ENCODE assay signal across 1 cellular context in genomic region chr4:129138762-129139496, GRCh38.
TF ChIP-seq lines count a peak whose summit lies in the region.

No MANE protein-coding gene starts in this region.

TF ChIP-seq in WTC11, 78 proteins besides CTCF, POLR2A, EP300 and RAD21 (continued from another document):
- TF ChIP-seq, protein P1, sequence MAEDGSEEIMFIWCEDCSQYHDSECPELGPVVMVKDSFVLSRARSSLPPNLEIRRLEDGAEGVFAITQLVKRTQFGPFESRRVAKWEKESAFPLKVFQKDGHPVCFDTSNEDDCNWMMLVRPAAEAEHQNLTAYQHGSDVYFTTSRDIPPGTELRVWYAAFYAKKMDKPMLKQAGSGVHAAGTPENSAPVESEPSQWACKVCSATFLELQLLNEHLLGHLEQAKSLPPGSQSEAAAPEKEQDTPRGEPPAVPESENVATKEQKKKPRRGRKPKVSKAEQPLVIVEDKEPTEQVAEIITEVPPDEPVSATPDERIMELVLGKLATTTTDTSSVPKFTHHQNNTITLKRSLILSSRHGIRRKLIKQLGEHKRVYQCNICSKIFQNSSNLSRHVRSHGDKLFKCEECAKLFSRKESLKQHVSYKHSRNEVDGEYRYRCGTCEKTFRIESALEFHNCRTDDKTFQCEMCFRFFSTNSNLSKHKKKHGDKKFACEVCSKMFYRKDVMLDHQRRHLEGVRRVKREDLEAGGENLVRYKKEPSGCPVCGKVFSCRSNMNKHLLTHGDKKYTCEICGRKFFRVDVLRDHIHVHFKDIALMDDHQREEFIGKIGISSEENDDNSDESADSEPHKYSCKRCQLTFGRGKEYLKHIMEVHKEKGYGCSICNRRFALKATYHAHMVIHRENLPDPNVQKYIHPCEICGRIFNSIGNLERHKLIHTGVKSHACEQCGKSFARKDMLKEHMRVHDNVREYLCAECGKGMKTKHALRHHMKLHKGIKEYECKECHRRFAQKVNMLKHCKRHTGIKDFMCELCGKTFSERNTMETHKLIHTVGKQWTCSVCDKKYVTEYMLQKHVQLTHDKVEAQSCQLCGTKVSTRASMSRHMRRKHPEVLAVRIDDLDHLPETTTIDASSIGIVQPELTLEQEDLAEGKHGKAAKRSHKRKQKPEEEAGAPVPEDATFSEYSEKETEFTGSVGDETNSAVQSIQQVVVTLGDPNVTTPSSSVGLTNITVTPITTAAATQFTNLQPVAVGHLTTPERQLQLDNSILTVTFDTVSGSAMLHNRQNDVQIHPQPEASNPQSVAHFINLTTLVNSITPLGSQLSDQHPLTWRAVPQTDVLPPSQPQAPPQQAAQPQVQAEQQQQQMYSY (CRISPR knock-in tag; IDR thresholded peaks at IDR 0.05): no peak
- TF ChIP-seq SOX15 (CRISPR knock-in tag; IDR thresholded peaks at IDR 0.05) (no peak), RORB (CRISPR knock-in tag; IDR thresholded peaks at IDR 0.05) (no peak), SMAD3 (CRISPR knock-in tag; IDR thresholded peaks at IDR 0.05; ENCODE audit: borderline replicate concordance) (no peak), ZNF416 (CRISPR knock-in tag; IDR thresholded peaks at IDR 0.05) (no peak), E2F4 (CRISPR knock-in tag; IDR thresholded peaks at IDR 0.05; ENCODE audit: borderline replicate concordance, low read depth) (no peak)
- TF ChIP-seq, protein P2, sequence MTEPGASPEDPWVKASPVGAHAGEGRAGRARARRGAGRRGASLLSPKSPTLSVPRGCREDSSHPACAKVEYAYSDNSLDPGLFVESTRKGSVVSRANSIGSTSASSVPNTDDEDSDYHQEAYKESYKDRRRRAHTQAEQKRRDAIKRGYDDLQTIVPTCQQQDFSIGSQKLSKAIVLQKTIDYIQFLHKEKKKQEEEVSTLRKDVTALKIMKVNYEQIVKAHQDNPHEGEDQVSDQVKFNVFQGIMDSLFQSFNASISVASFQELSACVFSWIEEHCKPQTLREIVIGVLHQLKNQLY (CRISPR knock-in tag; IDR thresholded peaks at IDR 0.05): no peak
- TF ChIP-seq, protein P3, sequence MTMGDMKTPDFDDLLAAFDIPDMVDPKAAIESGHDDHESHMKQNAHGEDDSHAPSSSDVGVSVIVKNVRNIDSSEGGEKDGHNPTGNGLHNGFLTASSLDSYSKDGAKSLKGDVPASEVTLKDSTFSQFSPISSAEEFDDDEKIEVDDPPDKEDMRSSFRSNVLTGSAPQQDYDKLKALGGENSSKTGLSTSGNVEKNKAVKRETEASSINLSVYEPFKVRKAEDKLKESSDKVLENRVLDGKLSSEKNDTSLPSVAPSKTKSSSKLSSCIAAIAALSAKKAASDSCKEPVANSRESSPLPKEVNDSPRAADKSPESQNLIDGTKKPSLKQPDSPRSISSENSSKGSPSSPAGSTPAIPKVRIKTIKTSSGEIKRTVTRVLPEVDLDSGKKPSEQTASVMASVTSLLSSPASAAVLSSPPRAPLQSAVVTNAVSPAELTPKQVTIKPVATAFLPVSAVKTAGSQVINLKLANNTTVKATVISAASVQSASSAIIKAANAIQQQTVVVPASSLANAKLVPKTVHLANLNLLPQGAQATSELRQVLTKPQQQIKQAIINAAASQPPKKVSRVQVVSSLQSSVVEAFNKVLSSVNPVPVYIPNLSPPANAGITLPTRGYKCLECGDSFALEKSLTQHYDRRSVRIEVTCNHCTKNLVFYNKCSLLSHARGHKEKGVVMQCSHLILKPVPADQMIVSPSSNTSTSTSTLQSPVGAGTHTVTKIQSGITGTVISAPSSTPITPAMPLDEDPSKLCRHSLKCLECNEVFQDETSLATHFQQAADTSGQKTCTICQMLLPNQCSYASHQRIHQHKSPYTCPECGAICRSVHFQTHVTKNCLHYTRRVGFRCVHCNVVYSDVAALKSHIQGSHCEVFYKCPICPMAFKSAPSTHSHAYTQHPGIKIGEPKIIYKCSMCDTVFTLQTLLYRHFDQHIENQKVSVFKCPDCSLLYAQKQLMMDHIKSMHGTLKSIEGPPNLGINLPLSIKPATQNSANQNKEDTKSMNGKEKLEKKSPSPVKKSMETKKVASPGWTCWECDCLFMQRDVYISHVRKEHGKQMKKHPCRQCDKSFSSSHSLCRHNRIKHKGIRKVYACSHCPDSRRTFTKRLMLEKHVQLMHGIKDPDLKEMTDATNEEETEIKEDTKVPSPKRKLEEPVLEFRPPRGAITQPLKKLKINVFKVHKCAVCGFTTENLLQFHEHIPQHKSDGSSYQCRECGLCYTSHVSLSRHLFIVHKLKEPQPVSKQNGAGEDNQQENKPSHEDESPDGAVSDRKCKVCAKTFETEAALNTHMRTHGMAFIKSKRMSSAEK (CRISPR knock-in tag; IDR thresholded peaks at IDR 0.05; ENCODE audit: borderline replicate concordance): no peak
